In genomic region chr10:127190427-127190826, GRCh38 we compare ENCODE assay signal across 29 cellular contexts. TPM values are rescaled to one million over a fixed set of nuclear protein-coding genes. Genes with fewer than 3 reads are reported as not detected.
"Had no signal": no experiment of that assay in that cellular context is flagged by ENCODE, and none has a peak within 500 bp of the region (broad histone marks: within the 10 kb centered on the region; RNA-seq: fewer than 3 reads in every experiment).

No MANE protein-coding gene starts in this region.

- H2AFZ ChIP-seq: neural progenitor cell, parathyroid adenoma had no signal

- H3K9me3 ChIP-seq: ovary, psoas muscle, suprapubic skin, testis, tibial artery, transverse colon, upper lobe of right lung, uterus had no signal

- H3K4me1 ChIP-seq: psoas muscle had no signal

- H3K9ac ChIP-seq: neural progenitor cell, parathyroid adenoma had no signal

- DNase-seq: natural killer cell; occipital lobe; ovary; posterior cingulate gyrus; psoas muscle; right cardiac atrium; spleen; stimulated activated CD4-positive, alpha-beta T cell treated with anti-CD3 and anti-CD28 coated beads, Interleukin-12 subunit alpha, Interleukin-12 subunit beta, amount 100 ng/mL, for 4 hours; stimulated activated CD4-positive, alpha-beta T cell treated with anti-CD3 and anti-CD28 coated beads, Interleukin-1b, Interleukin-23, amount 100 ng/mL, for 48 hours; stimulated activated CD4-positive, alpha-beta T cell treated with anti-CD3 and anti-CD28 coated beads, Interleukin-4, amount 100 ng/mL, for 1 hour; stimulated activated CD4-positive, alpha-beta T cell treated with anti-CD3 and anti-CD28 coated beads, Interleukin-4, amount 100 ng/mL, for 4 hours; stimulated activated CD8-positive, alpha-beta memory T cell treated with anti-CD3 and anti-CD28 coated beads, Interleukin-4, amount 100 ng/mL, for 48 hours; stimulated activated naive CD4-positive, alpha-beta T cell; stimulated activated naive CD8-positive, alpha-beta T cell treated with anti-CD3 and anti-CD28 coated beads, Interleukin-15, amount 100 ng/mL, for 72 hours; stimulated activated naive CD8-positive, alpha-beta T cell treated with anti-CD3 and anti-CD28 coated beads, Interleukin-15, Interleukin-2, amounts not matched to agents 100 U/mL and 50 U/mL, for 24 hours; substantia nigra; testis; tibial artery; transverse colon; upper lobe of right lung; uterus had no signal

- H3K4me2 ChIP-seq: neural progenitor cell, smooth muscle cell had no signal

- H3K27me3 ChIP-seq: ovary, testis, uterus had no signal

- H3K36me3 ChIP-seq: neural progenitor cell, ovary, spleen, suprapubic skin, tibial artery, transverse colon, upper lobe of right lung, uterus had no signal

- H3K4me3 ChIP-seq: neural progenitor cell, ovary, psoas muscle, skin epidermis, smooth muscle cell, spleen, suprapubic skin, testis, tibial artery, transverse colon, upper lobe of right lung, uterus had no signal

- ATAC-seq: natural killer cell; psoas muscle; right cardiac atrium; sciatic nerve; stimulated activated memory B cell treated with anti-CD40 and anti-IgM and Interleukin-4, amounts not matched to agents 10 μg/mL and 1 μg/mL and 100 μg/mL, for 72 hours; stimulated activated naive CD8-positive, alpha-beta T cell treated with anti-CD3 and anti-CD28 coated beads, Interleukin-15, amount 100 ng/mL, for 72 hours; stimulated activated naive CD8-positive, alpha-beta T cell treated with anti-CD3 and anti-CD28 coated beads, Interleukin-15, Interleukin-2, amounts not matched to agents 100 U/mL and 50 U/mL, for 24 hours; upper lobe of right lung had no signal

- H3K27ac ChIP-seq: neural progenitor cell, ovary, parathyroid adenoma, psoas muscle, skin epidermis, spleen, suprapubic skin, testis, tibial artery, transverse colon, upper lobe of right lung, uterus had no signal

- H3K79me2 ChIP-seq: parathyroid adenoma had no signal

RNA-seq across cellular contexts. Expression of gene INSYN2A, which starts 6.0 kb away (rescaled TPM):
- total RNA-seq: natural killer cell, progenitor cell of endocrine pancreas, right cardiac atrium, sciatic nerve had no signal
